24 cellular contexts compared by ENCODE assay signal in the genomic region with DNA sequence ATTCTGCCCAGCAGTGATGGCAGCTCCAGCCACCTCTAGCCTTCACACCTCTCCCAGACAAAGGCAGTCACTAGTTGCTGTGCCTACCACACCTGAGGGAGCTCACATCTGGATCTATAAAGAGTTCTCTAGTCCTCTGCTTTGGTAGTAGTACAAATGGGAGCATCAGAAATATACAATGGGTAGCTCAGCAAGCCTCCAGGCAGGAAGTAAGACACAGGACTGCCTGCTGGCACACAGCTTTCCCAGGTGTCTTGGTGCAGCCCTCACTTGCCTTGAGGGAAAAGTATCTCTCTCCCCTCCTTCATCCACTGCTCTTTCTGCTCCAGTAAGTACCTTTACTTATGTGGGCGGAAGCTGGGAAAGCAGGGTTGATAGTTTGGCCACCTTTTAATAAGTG.
"Had no signal": no experiment of that assay in that cellular context is flagged by ENCODE, and none has a peak within 500 bp of the region (broad histone marks: within the 10 kb centered on the region; RNA-seq: fewer than 3 reads in every experiment).

No MANE protein-coding gene starts in this region.

- H3K27me3 ChIP-seq: left lung, ovary, suprapubic skin, tibial artery, upper lobe of right lung had no signal

- DNase-seq: kidney; left colon; left lung; lower lobe of right lung; mammary epithelial cell; mesenchymal stem cell; naive B cell; natural killer cell; nephron progenitor cell; ovary; retina; right cardiac atrium; stimulated activated CD4-positive, alpha-beta T cell treated with anti-CD3 and anti-CD28 coated beads, Interleukin-4, amount 100 ng/mL, for 24 hours; stimulated activated naive CD4-positive, alpha-beta T cell; tibial artery; trophoblast cell; upper lobe of right lung had no signal

- H3K4me3 ChIP-seq: left lung, lower lobe of right lung, ovary, prostate gland, skin epidermis, suprapubic skin, thoracic aorta, tibial artery, upper lobe of right lung had no signal

- H3K9me3 Mint-ChIP-seq: nephron progenitor cell had no signal

- H3K27ac Mint-ChIP-seq: mesothelial cell of epicardium; naive B cell; natural killer cell; nephron progenitor cell; stimulated activated effector memory CD8-positive, alpha-beta T cell treated with anti-CD3 and anti-CD28 coated beads, Interleukin-12 subunit alpha, Interleukin-12 subunit beta, amount 100 ng/mL, for 72 hours; stimulated activated naive CD8-positive, alpha-beta T cell treated with anti-CD3 and anti-CD28 coated beads, Interleukin-15, Interleukin-2, amounts not matched to agents 100 ng/mL and 50 ng/mL, for 24 hours had no signal

- H3K4me1 ChIP-seq: prostate gland, tibial artery, upper lobe of right lung had no signal

- H3K4me3 Mint-ChIP-seq: mesothelial cell of epicardium; naive B cell; natural killer cell; nephron progenitor cell; stimulated activated effector memory CD8-positive, alpha-beta T cell treated with anti-CD3 and anti-CD28 coated beads, Interleukin-12 subunit alpha, Interleukin-12 subunit beta, amount 100 ng/mL, for 72 hours; stimulated activated naive CD8-positive, alpha-beta T cell treated with anti-CD3 and anti-CD28 coated beads, Interleukin-15, Interleukin-2, amounts not matched to agents 100 ng/mL and 50 ng/mL, for 24 hours had no signal

- H3K36me3 Mint-ChIP-seq: mesothelial cell of epicardium; naive B cell; natural killer cell; stimulated activated effector memory CD8-positive, alpha-beta T cell treated with anti-CD3 and anti-CD28 coated beads, Interleukin-12 subunit alpha, Interleukin-12 subunit beta, amount 100 ng/mL, for 72 hours had no signal

- H3K36me3 ChIP-seq: left lung, lower lobe of right lung, ovary, prostate gland, suprapubic skin, thoracic aorta, tibial artery, upper lobe of right lung had no signal

- H3K4me1 Mint-ChIP-seq: naive B cell; natural killer cell; nephron progenitor cell; stimulated activated effector memory CD8-positive, alpha-beta T cell treated with anti-CD3 and anti-CD28 coated beads, Interleukin-12 subunit alpha, Interleukin-12 subunit beta, amount 100 ng/mL, for 72 hours had no signal

- H3K27ac ChIP-seq: left lung, lower lobe of right lung, ovary, prostate gland, skin epidermis, suprapubic skin, thoracic aorta, tibial artery, upper lobe of right lung had no signal

- H3K27me3 Mint-ChIP-seq: naive B cell; stimulated activated naive CD8-positive, alpha-beta T cell treated with anti-CD3 and anti-CD28 coated beads, Interleukin-15, Interleukin-2, amounts not matched to agents 100 ng/mL and 50 ng/mL, for 24 hours had no signal

- H3K9me3 ChIP-seq: left lung, lower lobe of right lung, ovary, prostate gland, suprapubic skin, thoracic aorta, tibial artery, upper lobe of right lung had no signal
